In the genomic region with DNA sequence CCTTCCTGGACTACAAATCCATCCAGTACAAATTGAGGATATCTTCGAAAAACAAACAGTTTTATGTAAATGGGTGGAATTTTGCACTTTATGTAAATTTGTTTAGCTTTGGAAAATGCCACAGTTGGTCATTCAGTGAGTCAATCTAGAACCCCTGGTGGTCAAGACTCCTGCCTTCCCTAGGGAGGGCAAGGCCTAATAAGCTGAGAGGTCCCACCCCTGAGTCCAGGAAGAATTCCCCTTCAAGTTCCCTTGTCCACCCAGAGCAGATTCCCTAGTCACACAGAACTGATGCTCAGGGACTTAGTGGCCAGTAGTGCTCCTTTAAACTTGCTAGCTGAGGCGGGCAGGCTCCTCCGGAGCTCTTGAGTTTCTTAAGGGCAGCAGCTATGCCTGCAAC, we compare ENCODE assay signal across 25 cellular contexts.
"Had no signal": no experiment of that assay in that cellular context is flagged by ENCODE, and none has a peak within 500 bp of the region (broad histone marks: within the 10 kb centered on the region; RNA-seq: fewer than 3 reads in every experiment).

No MANE protein-coding gene starts in this region.

- H3K4me3 ChIP-seq: colonic mucosa, esophagus squamous epithelium, gastrocnemius medialis, heart right ventricle, left lung, lower lobe of right lung had no signal

- DNase-seq: colonic mucosa; cortex of kidney; effector CD8-positive, alpha-beta T cell; effector memory CD8-positive, alpha-beta T cell; endodermal cell; erythroblast; esophagus squamous epithelium; foreskin fibroblast; foreskin melanocyte; gastrocnemius medialis; glutamatergic neuron; head of caudate nucleus; heart right ventricle; hippocampal formation; left cardiac atrium; left lung; left ventricle myocardium superior; lower lobe of right lung; mesenchymal stem cell; midbrain had no signal

- FAIRE-seq: endometrium, islet of Langerhans had no signal

- H3K9me3 ChIP-seq: colonic mucosa, esophagus squamous epithelium, gastrocnemius medialis, left lung, lower lobe of right lung had no signal

- ATAC-seq: effector memory CD8-positive, alpha-beta T cell; esophagus mucosa; gastrocnemius medialis; heart right ventricle; left cardiac atrium; left lung; left ventricle myocardium superior; lower lobe of right lung had no signal

- H3K27me3 ChIP-seq: colonic mucosa, esophagus squamous epithelium, gastrocnemius medialis, heart right ventricle, left lung had no signal

- H3K4me1 Mint-ChIP-seq: endodermal cell had no signal

- H3K27me3 Mint-ChIP-seq: effector memory CD8-positive, alpha-beta T cell had no signal

- H3K27ac Mint-ChIP-seq: dendritic cell treated with granulocyte-macrophage colony-stimulating factor and Interleukin-4, amounts not matched to agents 40 ng/mL and 50 ng/mL, for 4 days; effector memory CD8-positive, alpha-beta T cell; endodermal cell had no signal

- H3K9me3 Mint-ChIP-seq: dendritic cell treated with granulocyte-macrophage colony-stimulating factor and Interleukin-4, amounts not matched to agents 40 ng/mL and 50 ng/mL, for 4 days; effector memory CD8-positive, alpha-beta T cell; endodermal cell had no signal

- H3K36me3 ChIP-seq: colonic mucosa, esophagus squamous epithelium, gastrocnemius medialis, heart right ventricle, left lung, lower lobe of right lung had no signal

- H3K4me3 Mint-ChIP-seq: dendritic cell treated with granulocyte-macrophage colony-stimulating factor and Interleukin-4, amounts not matched to agents 40 ng/mL and 50 ng/mL, for 4 days; effector memory CD8-positive, alpha-beta T cell; endodermal cell had no signal

- H3K27ac ChIP-seq: colonic mucosa, epithelial cell of prostate, esophagus squamous epithelium, gastrocnemius medialis, heart right ventricle, left lung, lower lobe of right lung had no signal
